ENCODE assay signal across 9 cellular contexts in genomic region chr17:18187226-18187625, GRCh38. TPM values are rescaled to one million over a fixed set of nuclear protein-coding genes. Genes with fewer than 3 reads are reported as not detected.
DNase-seq lines count a peak whose midpoint lies in the region; ATAC-seq and TF ChIP-seq lines count a peak whose summit lies in the region.
"Had no signal": no experiment of that assay in that cellular context is flagged by ENCODE, and none has a peak within 500 bp of the region (broad histone marks: within the 10 kb centered on the region; RNA-seq: fewer than 3 reads in every experiment).

No MANE protein-coding gene starts in this region.

- H3K9me3 ChIP-seq in ascending aorta (no peaks in the 10 kb centered on the region), liver (ENCODE audit: control insufficient read depth in 4 of 4, low read length in 3 of 4) (no peaks in the 10 kb centered on the region), thymus (ENCODE audit: control insufficient read depth) (peaks cover 2% of the 10 kb centered on the region)

- ATAC-seq in activated T-cell treated with anti-CD3 and anti-CD28 coated beads, Interleukin-2, amount 50 U/mL, for 4 hours: no peak

- H3K4me3 Mint-ChIP-seq in activated T-cell treated with anti-CD3 and anti-CD28 coated beads, Interleukin-2, amount 50 U/mL, for 4 hours: peak overlapping the region; percentile 97

- H3K27me3 Mint-ChIP-seq in activated T-cell treated with anti-CD3 and anti-CD28 coated beads, Interleukin-2, amount 50 U/mL, for 4 hours (ENCODE audit: low read depth): no peaks in the 10 kb centered on the region

- 42% methylated on average over 2 of the region's 2 CpGs for WGBS in liver
- WGBS in thymus: 84% methylated on average over 2 of the region's 2 CpGs

- H3K36me3 ChIP-seq in ascending aorta (no peaks in the 10 kb centered on the region), liver (ENCODE audit: control insufficient read depth in 4 of 4, insufficient read depth in 3 of 4, low read depth in 1 of 4, low read length in 3 of 4) (peaks cover 0 to 8% (median 0%) of the 10 kb centered on the region in 4 donors), thymus (ENCODE audit: control insufficient read depth, insufficient read depth) (peaks cover 39% of the 10 kb centered on the region), H7 (replicated peaks; ENCODE audit: control insufficient read depth, insufficient read depth, low read length) (peaks cover 1% of the 10 kb centered on the region; the same call in 1 of the 2 replicates)

- intact Hi-C loops in ascending aorta (cut with DNase I): loop anchor here (10.0 kb wide), 2 partner anchors 178 to 492 kb away; partner anchors contain the start of gene SHMT1

- peak overlapping the region; percentile 86 to 96 for H3K4me3 ChIP-seq in ascending aorta
- peak overlapping the region; percentile 9 to 85 (median 16) for H3K4me3 ChIP-seq in liver (ENCODE audit: low read depth in 1 of 3, low read length in 3 of 3)
- H3K4me3 ChIP-seq in thymus (ENCODE audit: low read length): peak overlapping the region; percentile 78
- H3K4me3 ChIP-seq in H7 (ENCODE audit: insufficient read depth, low read depth, low read length): no peak overlapping the region

- peaks cover 72% of the 10 kb centered on the region for H3K4me1 Mint-ChIP-seq in activated T-cell treated with anti-CD3 and anti-CD28 coated beads, Interleukin-2, amount 50 U/mL, for 4 hours (ENCODE audit: low read depth)

- no peak overlapping the region for H3K9ac ChIP-seq in liver (ENCODE audit: low read depth in 1 of 2, low read length in 2 of 2)

- no peak for TF ChIP-seq RAD21 in liver (IDR thresholded peaks at IDR 0.05)

- H3K36me3 Mint-ChIP-seq in activated T-cell treated with anti-CD3 and anti-CD28 coated beads, Interleukin-2, amount 50 U/mL, for 4 hours (ENCODE audit: insufficient read depth): peaks cover 27% of the 10 kb centered on the region

- TF ChIP-seq CTCF in ascending aorta (IDR thresholded peaks at IDR 0.05) (no peak), liver (IDR thresholded peaks at IDR 0.05; ENCODE audit: low read depth, low read length, missing input control) (no peak)

- DNase-seq in activated T-cell treated with anti-CD3 and anti-CD28 coated beads, Interleukin-2, amount 50 U/mL, for 4 hours: no peak
- DNase-seq in activated T-cell treated with anti-CD3 and anti-CD28 coated beads, Interleukin-2, amount 50 U/mL, for 1 hour: no peak
- DNase-seq in ascending aorta (ENCODE audit: low spot score in 2 of 2) (no peak), T-helper 9 cell (no peak), NCI-H2081 treated with DMSO at 0.1 percent for 48 hours (lab: John Stamatoyannopoulos, UW) (no peak), H7 (no peak)
- DNase-seq: COR-L47 had no signal

- no peaks in the 10 kb centered on the region for H3K27me3 ChIP-seq in ascending aorta
- H3K27me3 ChIP-seq in liver (ENCODE audit: control insufficient read depth in 4 of 4, insufficient read depth in 4 of 4, low read length in 3 of 4): no peaks in the 10 kb centered on the region
- H3K27me3 ChIP-seq in thymus (ENCODE audit: control insufficient read depth, insufficient read depth): no peaks in the 10 kb centered on the region
- no peaks in the 10 kb centered on the region for H3K27me3 ChIP-seq in H7 (ENCODE audit: control insufficient read depth, insufficient read depth, low read length)

- no peaks in the 10 kb centered on the region for H3K9me3 Mint-ChIP-seq in activated T-cell treated with anti-CD3 and anti-CD28 coated beads, Interleukin-2, amount 50 U/mL, for 4 hours

- peaks cover 32 to 46% of the 10 kb centered on the region in 2 donors for H3K4me1 ChIP-seq in ascending aorta
- H3K4me1 ChIP-seq in liver (ENCODE audit: control insufficient read depth in 4 of 4, insufficient read depth in 4 of 4, low read length in 3 of 4): peaks cover 33 to 76% (median 65%) of the 10 kb centered on the region in 4 donors
- H3K4me1 ChIP-seq in thymus (ENCODE audit: control insufficient read depth, insufficient read depth, low read length): peaks cover 51% of the 10 kb centered on the region

- H3K27ac ChIP-seq in ascending aorta: peak overlapping the region; percentile 97 to 99
- H3K27ac ChIP-seq in liver (ENCODE audit: low read depth in 1 of 2, low read length in 2 of 2): peak overlapping the region; percentile 0 to 58
- H3K27ac ChIP-seq in thymus (ENCODE audit: low read depth): no peak overlapping the region

TF ChIP-seq in liver, 16 proteins besides CTCF, POLR2A, EP300 and RAD21:
- no peak for TF ChIP-seq TAF1 (conservative IDR thresholded peaks at IDR 0.05)
- no peak for TF ChIP-seq MAX (IDR thresholded peaks at IDR 0.05)
- no peak for TF ChIP-seq HNF4G (IDR thresholded peaks at IDR 0.05)
- no peak for TF ChIP-seq NR2F2 (IDR thresholded peaks at IDR 0.05)

RNA-seq across cellular contexts. Expression of gene ALKBH5, which starts 3.6 kb away (rescaled TPM):
- 100 to 1,000 TPM; 112 to 120 (median 114) TPM for total RNA-seq in activated T-cell treated with anti-CD3 and anti-CD28 coated beads, Interleukin-2, amount 50 U/mL, for 4 hours
- 73.4 TPM for total RNA-seq in ascending aorta
- 10 to 100 TPM; 62.1 to 67.8 TPM for total RNA-seq in liver
- 10 to 100 TPM; 30.5 to 30.6 TPM for polyA plus RNA-seq in liver
- polyA plus RNA-seq in thymus: 48.5 TPM
- 101 and 103 TPM in 2 replicates for total RNA-seq in H7 (2014; rRNA removed; shearing (Covaris generic))

RNA-seq across cellular contexts. Expression of gene LLGL1, which starts 38.2 kb away (rescaled TPM):
- 10 to 100 TPM; 18.1 to 19.8 (median 19.0) TPM for total RNA-seq in activated T-cell treated with anti-CD3 and anti-CD28 coated beads, Interleukin-2, amount 50 U/mL, for 4 hours
- 25.3 TPM for total RNA-seq in ascending aorta
- 10 to 100 TPM in 1 of 2 donors, 1 to 10 TPM in 1; 3.4 to 12.0 TPM for total RNA-seq in liver
- 1 to 10 TPM in 1 of 2 donors, under 1 TPM in 1; 0.39 to 2.2 TPM for polyA plus RNA-seq in liver
- 8.3 TPM for polyA plus RNA-seq in thymus
- 81.6 and 85.1 TPM in 2 replicates for total RNA-seq in H7 (2014; rRNA removed; shearing (Covaris generic))
